ENCODE assay signal across 1 cellular context in genomic region chr3:188002626-188003138, GRCh38.
A peak's percentile ranks its signal among the peaks of the same experiment; 100 is the strongest.
TF ChIP-seq lines count a peak whose summit lies in the region.

No MANE protein-coding gene starts in this region.

TF ChIP-seq in HepG2, 621 proteins besides CTCF, POLR2A, EP300 and RAD21 (continued from another document and continues in another):
- TF ChIP-seq, protein P1, sequence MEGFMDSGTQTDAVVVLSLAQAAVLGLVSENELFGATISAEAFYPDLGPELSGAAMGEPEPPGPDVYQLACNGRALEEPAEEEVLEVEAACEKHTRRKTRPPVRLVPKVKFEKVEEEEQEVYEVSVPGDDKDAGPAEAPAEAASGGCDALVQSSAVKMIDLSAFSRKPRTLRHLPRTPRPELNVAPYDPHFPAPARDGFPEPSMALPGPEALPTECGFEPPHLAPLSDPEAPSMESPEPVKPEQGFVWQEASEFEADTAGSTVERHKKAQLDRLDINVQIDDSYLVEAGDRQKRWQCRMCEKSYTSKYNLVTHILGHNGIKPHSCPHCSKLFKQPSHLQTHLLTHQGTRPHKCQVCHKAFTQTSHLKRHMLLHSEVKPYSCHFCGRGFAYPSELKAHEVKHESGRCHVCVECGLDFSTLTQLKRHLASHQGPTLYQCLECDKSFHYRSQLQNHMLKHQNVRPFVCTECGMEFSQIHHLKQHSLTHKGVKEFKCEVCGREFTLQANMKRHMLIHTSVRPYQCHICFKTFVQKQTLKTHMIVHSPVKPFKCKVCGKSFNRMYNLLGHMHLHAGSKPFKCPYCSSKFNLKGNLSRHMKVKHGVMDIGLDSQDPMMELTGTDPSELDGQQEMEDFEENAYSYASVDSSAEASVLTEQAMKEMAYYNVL (CRISPR knock-in tag; IDR thresholded peaks at IDR 0.05; ENCODE audit: borderline replicate concordance) = peak; percentile 58; the same call in 1 of the 2 replicates
- TF ChIP-seq RAD51 (IDR thresholded peaks at IDR 0.05; ENCODE audit: borderline replicate concordance) = peak; percentile 41; the same call in 1 of the 2 replicates
- TF ChIP-seq NCOR1 (IDR thresholded peaks at IDR 0.05; ENCODE audit: borderline replicate concordance, low read length) = peak; percentile 94
- peak; percentile 39; the same call in 1 of the 2 replicates for TF ChIP-seq GATAD1 (CRISPR knock-in tag; IDR thresholded peaks at IDR 0.05)
- TF ChIP-seq NFE2L1 (CRISPR knock-in tag; IDR thresholded peaks at IDR 0.05; ENCODE audit: borderline replicate concordance) = no peak
- TF ChIP-seq HMG20B (CRISPR knock-in tag; conservative IDR thresholded peaks at IDR 0.05) = peak; percentile 87
- no peak for TF ChIP-seq FOXP1 (IDR thresholded peaks at IDR 0.05)
- peak; percentile 84 for TF ChIP-seq FOXP1 (CRISPR knock-in tag; IDR thresholded peaks at IDR 0.05)
- peak; percentile 97 for TF ChIP-seq THRA (CRISPR knock-in tag; IDR thresholded peaks at IDR 0.05; ENCODE audit: borderline replicate concordance)
- TF ChIP-seq TBX2 (CRISPR knock-in tag; IDR thresholded peaks at IDR 0.05; ENCODE audit: borderline replicate concordance) = peak; percentile 72
- TF ChIP-seq ZMYM4 (CRISPR knock-in tag; IDR thresholded peaks at IDR 0.05) = peak; percentile 86
- TF ChIP-seq SP140L (CRISPR knock-in tag; IDR thresholded peaks at IDR 0.05; ENCODE audit: borderline replicate concordance) = peak; percentile 84; the same call in 1 of the 2 replicates
- peak; percentile 56 for TF ChIP-seq PATZ1 (CRISPR knock-in tag; IDR thresholded peaks at IDR 0.05)
- 0 out of 2 replicates have a peak, but pooled peaks have one; percentile 45 for TF ChIP-seq SPEN (CRISPR knock-in tag; IDR thresholded peaks at IDR 0.05; ENCODE audit: low read depth)
- peak; percentile 56; the same call in 1 of the 2 replicates for TF ChIP-seq ZNF614 (CRISPR knock-in tag; IDR thresholded peaks at IDR 0.05; ENCODE audit: borderline replicate concordance)
- peak in 1 of 2 experiments; percentile 78; a peak in 2 of 4 replicates for TF ChIP-seq KLF16 (CRISPR knock-in tag; IDR thresholded peaks at IDR 0.05)
- TF ChIP-seq ZNF672 (CRISPR knock-in tag; IDR thresholded peaks at IDR 0.05) = no peak
- TF ChIP-seq, protein P2, sequence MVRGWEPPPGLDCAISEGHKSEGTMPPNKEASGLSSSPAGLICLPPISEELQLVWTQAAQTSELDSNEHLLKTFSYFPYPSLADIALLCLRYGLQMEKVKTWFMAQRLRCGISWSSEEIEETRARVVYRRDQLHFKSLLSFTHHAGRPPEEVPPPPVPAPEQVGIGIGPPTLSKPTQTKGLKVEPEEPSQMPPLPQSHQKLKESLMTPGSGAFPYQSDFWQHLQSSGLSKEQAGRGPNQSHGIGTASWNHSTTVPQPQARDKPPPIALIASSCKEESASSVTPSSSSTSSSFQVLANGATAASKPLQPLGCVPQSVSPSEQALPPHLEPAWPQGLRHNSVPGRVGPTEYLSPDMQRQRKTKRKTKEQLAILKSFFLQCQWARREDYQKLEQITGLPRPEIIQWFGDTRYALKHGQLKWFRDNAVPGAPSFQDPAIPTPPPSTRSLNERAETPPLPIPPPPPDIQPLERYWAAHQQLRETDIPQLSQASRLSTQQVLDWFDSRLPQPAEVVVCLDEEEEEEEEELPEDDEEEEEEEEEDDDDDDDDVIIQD (CRISPR knock-in tag; IDR thresholded peaks at IDR 0.05; ENCODE audit: low read depth) = peak; percentile 83; the same call in 1 of the 2 replicates
- peak; percentile 95 for TF ChIP-seq POLR2AphosphoS5 (IDR thresholded peaks at IDR 0.05; ENCODE audit: low read depth, low read length)
- TF ChIP-seq NCOA2 (CRISPR knock-in tag; IDR thresholded peaks at IDR 0.05) = peak; percentile 95
- peak; percentile 80; the same call in 1 of the 2 replicates for TF ChIP-seq RXRA (CRISPR knock-in tag; IDR thresholded peaks at IDR 0.05)
- peak; percentile 42; the same call in 1 of the 2 replicates for TF ChIP-seq ZMAT3 (CRISPR knock-in tag; conservative IDR thresholded peaks at IDR 0.05)
- TF ChIP-seq ZNF18 (CRISPR knock-in tag; IDR thresholded peaks at IDR 0.05; ENCODE audit: insufficient replicate concordance) = peak; percentile 14
- peak; percentile 83 for TF ChIP-seq CREM (IDR thresholded peaks at IDR 0.05)
- TF ChIP-seq CREM (CRISPR knock-in tag; IDR thresholded peaks at IDR 0.05) = no peak
- peak; percentile 23; the same call in 1 of the 2 replicates for TF ChIP-seq NFYC (CRISPR knock-in tag; IDR thresholded peaks at IDR 0.05)
- 0 out of 2 replicates have a peak, but pooled peaks have one; percentile 50 for TF ChIP-seq PRDM10 (CRISPR knock-in tag; IDR thresholded peaks at IDR 0.05; ENCODE audit: low read depth)
- TF ChIP-seq ATAD3A (CRISPR knock-in tag; IDR thresholded peaks at IDR 0.05) = no peak
- TF ChIP-seq EHMT2 (IDR thresholded peaks at IDR 0.05; ENCODE audit: borderline replicate concordance, low read depth, low read length) = peak; percentile 40; the same call in 1 of the 2 replicates
- no peak for TF ChIP-seq SIN3B (IDR thresholded peaks at IDR 0.05; ENCODE audit: low read length)
- peak; percentile 16; the same call in 1 of the 2 replicates for TF ChIP-seq KAT7 (CRISPR knock-in tag; IDR thresholded peaks at IDR 0.05; ENCODE audit: borderline replicate concordance)
- TF ChIP-seq FOXC1 (CRISPR knock-in tag; IDR thresholded peaks at IDR 0.05; ENCODE audit: borderline replicate concordance) = no peak
- TF ChIP-seq KLF6 (CRISPR knock-in tag; IDR thresholded peaks at IDR 0.05) = no peak; the same call in none of the 2 replicates
- TF ChIP-seq, protein P3, sequence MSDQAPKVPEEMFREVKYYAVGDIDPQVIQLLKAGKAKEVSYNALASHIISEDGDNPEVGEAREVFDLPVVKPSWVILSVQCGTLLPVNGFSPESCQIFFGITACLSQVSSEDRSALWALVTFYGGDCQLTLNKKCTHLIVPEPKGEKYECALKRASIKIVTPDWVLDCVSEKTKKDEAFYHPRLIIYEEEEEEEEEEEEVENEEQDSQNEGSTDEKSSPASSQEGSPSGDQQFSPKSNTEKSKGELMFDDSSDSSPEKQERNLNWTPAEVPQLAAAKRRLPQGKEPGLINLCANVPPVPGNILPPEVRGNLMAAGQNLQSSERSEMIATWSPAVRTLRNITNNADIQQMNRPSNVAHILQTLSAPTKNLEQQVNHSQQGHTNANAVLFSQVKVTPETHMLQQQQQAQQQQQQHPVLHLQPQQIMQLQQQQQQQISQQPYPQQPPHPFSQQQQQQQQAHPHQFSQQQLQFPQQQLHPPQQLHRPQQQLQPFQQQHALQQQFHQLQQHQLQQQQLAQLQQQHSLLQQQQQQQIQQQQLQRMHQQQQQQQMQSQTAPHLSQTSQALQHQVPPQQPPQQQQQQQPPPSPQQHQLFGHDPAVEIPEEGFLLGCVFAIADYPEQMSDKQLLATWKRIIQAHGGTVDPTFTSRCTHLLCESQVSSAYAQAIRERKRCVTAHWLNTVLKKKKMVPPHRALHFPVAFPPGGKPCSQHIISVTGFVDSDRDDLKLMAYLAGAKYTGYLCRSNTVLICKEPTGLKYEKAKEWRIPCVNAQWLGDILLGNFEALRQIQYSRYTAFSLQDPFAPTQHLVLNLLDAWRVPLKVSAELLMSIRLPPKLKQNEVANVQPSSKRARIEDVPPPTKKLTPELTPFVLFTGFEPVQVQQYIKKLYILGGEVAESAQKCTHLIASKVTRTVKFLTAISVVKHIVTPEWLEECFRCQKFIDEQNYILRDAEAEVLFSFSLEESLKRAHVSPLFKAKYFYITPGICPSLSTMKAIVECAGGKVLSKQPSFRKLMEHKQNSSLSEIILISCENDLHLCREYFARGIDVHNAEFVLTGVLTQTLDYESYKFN (CRISPR knock-in tag; conservative IDR thresholded peaks at IDR 0.05) = peak; percentile 74; the same call in 1 of the 2 replicates
- TF ChIP-seq ZNF580 (CRISPR knock-in tag; IDR thresholded peaks at IDR 0.05; ENCODE audit: borderline replicate concordance, low read depth) = peak; percentile 26; the same call in 1 of the 2 replicates
- TF ChIP-seq JUNB (CRISPR knock-in tag; IDR thresholded peaks at IDR 0.05; ENCODE audit: borderline replicate concordance) = peak; percentile 76
- TF ChIP-seq HOXA3 (CRISPR knock-in tag; IDR thresholded peaks at IDR 0.05) = peak; percentile 72; the same call in 1 of the 2 replicates
- no peak for TF ChIP-seq ZNF510 (CRISPR knock-in tag; IDR thresholded peaks at IDR 0.05; ENCODE audit: low read depth)
- TF ChIP-seq ZNF350 (CRISPR knock-in tag; IDR thresholded peaks at IDR 0.05; ENCODE audit: borderline replicate concordance, low read depth) = no peak
- TF ChIP-seq, protein P4, sequence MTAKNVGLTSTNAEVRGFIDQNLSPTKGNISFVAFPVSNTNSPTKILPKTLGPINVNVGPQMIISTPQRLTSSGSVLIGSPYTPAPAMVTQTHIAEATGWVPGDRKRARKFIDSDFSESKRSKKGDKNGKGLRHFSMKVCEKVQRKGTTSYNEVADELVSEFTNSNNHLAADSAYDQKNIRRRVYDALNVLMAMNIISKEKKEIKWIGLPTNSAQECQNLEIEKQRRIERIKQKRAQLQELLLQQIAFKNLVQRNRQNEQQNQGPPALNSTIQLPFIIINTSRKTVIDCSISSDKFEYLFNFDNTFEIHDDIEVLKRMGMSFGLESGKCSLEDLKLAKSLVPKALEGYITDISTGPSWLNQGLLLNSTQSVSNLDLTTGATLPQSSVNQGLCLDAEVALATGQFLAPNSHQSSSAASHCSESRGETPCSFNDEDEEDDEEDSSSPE (CRISPR knock-in tag; IDR thresholded peaks at IDR 0.05) = 0 out of 2 replicates have a peak, but pooled peaks have one; percentile 31
- 0 out of 2 replicates have a peak, but pooled peaks have one; percentile 5 for TF ChIP-seq YEATS4 (CRISPR knock-in tag; IDR thresholded peaks at IDR 0.05; ENCODE audit: borderline replicate concordance)
- peak; percentile 31; the same call in 1 of the 2 replicates for TF ChIP-seq MAZ (IDR thresholded peaks at IDR 0.05; ENCODE audit: borderline replicate concordance, low read depth, low read length)
- TF ChIP-seq MAZ (CRISPR knock-in tag; IDR thresholded peaks at IDR 0.05; ENCODE audit: low read depth) = peak; percentile 28; the same call in 1 of the 2 replicates
- no peak for TF ChIP-seq SRSF9 (IDR thresholded peaks at IDR 0.05; ENCODE audit: borderline replicate concordance, insufficient read depth, low read depth, low read length, poor library complexity, severe bottlenecking)
- no peak for TF ChIP-seq NBN (conservative IDR thresholded peaks at IDR 0.05)
- TF ChIP-seq MYC (CRISPR knock-in tag; IDR thresholded peaks at IDR 0.05; ENCODE audit: borderline replicate concordance) = 0 out of 2 replicates have a peak, but pooled peaks have one; percentile 19
- TF ChIP-seq PCBP1 (IDR thresholded peaks at IDR 0.05; ENCODE audit: borderline replicate concordance, low read depth, low read length) = no peak
